ENCODE assay signal across 15 cellular contexts in genomic region chr9:87076825-87077224, GRCh38.
A peak's percentile ranks its signal among the peaks of the same experiment; 100 is the strongest.
DNase-seq lines count a peak whose midpoint lies in the region; ATAC-seq, FAIRE-seq and TF ChIP-seq lines count a peak whose summit lies in the region.
"Had no signal": no experiment of that assay in that cellular context is flagged by ENCODE, and none has a peak within 500 bp of the region (broad histone marks: within the 10 kb centered on the region; RNA-seq: fewer than 3 reads in every experiment).

No MANE protein-coding gene starts in this region.

- H3K9me3 ChIP-seq in keratinocyte (ENCODE audit: control insufficient read depth, low read depth, low read length) = no peaks in the 10 kb centered on the region

- H3K9ac ChIP-seq in keratinocyte (ENCODE audit: control insufficient read depth, extremely low read depth, insufficient read depth, low read length) = no peak overlapping the region

- H3K36me3 ChIP-seq in keratinocyte (ENCODE audit: control insufficient read depth in 2 of 2, extremely low read depth in 1 of 2, insufficient read depth in 2 of 2, low read length in 2 of 2) = no peaks in the 10 kb centered on the region

- H3K4me3 ChIP-seq in keratinocyte (ENCODE audit: control insufficient read depth in 2 of 3, extremely low read depth in 1 of 3, insufficient read depth in 2 of 3, low read depth in 1 of 3, low read length in 3 of 3) = no peak overlapping the region

- H4K20me1 ChIP-seq in keratinocyte (ENCODE audit: control insufficient read depth, extremely low read depth, insufficient read depth, low read length) = no peaks in the 10 kb centered on the region

- no peaks in the 10 kb centered on the region for H3K9me1 ChIP-seq in keratinocyte (ENCODE audit: control insufficient read depth, extremely low read depth, insufficient read depth, low read length)

- no peak overlapping the region for H3K4me2 ChIP-seq in keratinocyte (ENCODE audit: control insufficient read depth, extremely low read depth, insufficient read depth, low read depth, low read length)

- H3K79me2 ChIP-seq in keratinocyte (ENCODE audit: control insufficient read depth, insufficient read depth, low read length) = no peaks in the 10 kb centered on the region

- H2AFZ ChIP-seq in keratinocyte (ENCODE audit: control insufficient read depth, low read length) = no peak overlapping the region

- no peak for TF ChIP-seq CTCF in keratinocyte (optimal IDR thresholded peaks at IDR 0.05 in 1 of 3, IDR thresholded peaks at IDR 0.05 in 1 of 3, conservative IDR thresholded peaks at IDR 0.05 in 1 of 3; ENCODE audit: extremely low read depth in 1 of 3, insufficient read depth in 2 of 3, low read length in 3 of 3)

- dilution Hi-C loops in keratinocyte (cut with MboI; ENCODE audit: extremely low pct_ligation_motif_present, low sequenced_read_pairs) = no loop called here

- ATAC-seq in GM19395 (IDR thresholded peaks at IDR 0.05; ENCODE audit: unreplicated experiment) (no peak), HG02885 (IDR thresholded peaks at IDR 0.05; ENCODE audit: poor library complexity, unreplicated experiment) (no peak), GM21529 (IDR thresholded peaks at IDR 0.05; ENCODE audit: unreplicated experiment) (no peak)

- peak; percentile 41 for FAIRE-seq in keratinocyte (lab: Jason Lieb, UNC)

- no peaks in the 10 kb centered on the region for H3K4me1 ChIP-seq in keratinocyte (ENCODE audit: control insufficient read depth, extremely low read depth, insufficient read depth, low read length)

- DNase-seq in EH (ENCODE audit: low read depth) (peak; percentile 39), NCI-H226 (peak; percentile 60), cerebellar cortex (ENCODE audit: low spot score) (peak; percentile 2), keratinocyte (ENCODE audit: low read depth, low spot score) (no peak), superior temporal gyrus (ENCODE audit: extremely low spot score) (no peak)
- DNase-seq: Calu3; CD4-positive, alpha-beta T cell; DMS79 treated with DMSO at 0.1 percent for 48 hours; H9; NCI-H1048; NCI-H146; NCI-H69 had no signal

- H3K27ac ChIP-seq in keratinocyte (ENCODE audit: control insufficient read depth, insufficient read depth, low read length) = no peak overlapping the region

- H3K27me3 ChIP-seq in keratinocyte (ENCODE audit: control insufficient read depth, extremely low read depth, insufficient read depth, low read length) = no peaks in the 10 kb centered on the region

Comparison
In these comparisons a context has a peak if more than half of its experiments do, and no peak if none do; other contexts are left out.
1. DNase-seq: peak in EH (single experiment), NCI-H226 (single experiment) and cerebellar cortex (single experiment); none in keratinocyte (single experiment) and superior temporal gyrus (single experiment).